Comparison of ENCODE assay signal across 1 cellular context in the genomic region with DNA sequence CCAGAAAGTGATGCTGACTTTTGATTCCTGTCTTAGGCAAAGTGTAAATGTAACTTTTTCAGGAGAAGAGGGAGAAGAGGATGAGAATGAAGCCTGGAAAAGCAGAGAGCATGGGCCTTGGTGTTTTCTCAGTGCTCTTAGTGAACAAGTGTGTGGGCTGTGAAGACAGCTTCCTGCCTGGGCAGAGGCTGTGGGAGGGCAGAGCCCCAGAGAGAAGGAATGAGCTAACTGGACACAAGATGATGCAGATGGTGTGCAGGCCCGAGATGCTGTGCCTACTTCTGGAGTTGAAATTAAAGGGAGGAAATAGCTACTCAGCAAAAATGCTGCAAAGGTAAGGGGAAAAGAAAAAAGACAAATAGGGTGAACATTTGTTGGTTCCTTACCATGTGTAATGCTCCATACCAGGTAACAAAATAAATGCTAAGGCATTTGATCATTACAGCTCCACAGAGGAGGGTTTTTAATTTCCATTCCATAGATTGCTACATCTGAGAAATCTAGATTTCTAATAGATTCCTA.
TF ChIP-seq lines count a peak whose summit lies in the region.

No MANE protein-coding gene starts in this region.

TF ChIP-seq in HepG2, 621 proteins besides CTCF, POLR2A, EP300 and RAD21:
- TF ChIP-seq ZNF773 (CRISPR knock-in tag; IDR thresholded peaks at IDR 0.05; ENCODE audit: borderline replicate concordance) (no peak), MAFF (IDR thresholded peaks at IDR 0.05; ENCODE audit: low read depth, low read length) (peak; percentile 65), MAFK (conservative IDR thresholded peaks at IDR 0.05 in 1 of 2, IDR thresholded peaks at IDR 0.05 in 1 of 2; ENCODE audit: low read length in 2 of 2) (peak; percentile 54 to 64; a peak in 3 of 4 replicates), ZNF564 (CRISPR knock-in tag; IDR thresholded peaks at IDR 0.05) (no peak)
